25 cellular contexts compared by ENCODE assay signal in genomic region chr5:169832236-169832635, GRCh38.
DNase-seq lines count a peak whose midpoint lies in the region; ATAC-seq, FAIRE-seq and TF ChIP-seq lines count a peak whose summit lies in the region.
"Had no signal": no experiment of that assay in that cellular context is flagged by ENCODE, and none has a peak within 500 bp of the region (broad histone marks: within the 10 kb centered on the region; RNA-seq: fewer than 3 reads in every experiment).

No MANE protein-coding gene starts in this region.

- H4K8ac ChIP-seq in H9 (replicated peaks; ENCODE audit: insufficient read length, low read depth, low read length) = no peak overlapping the region

- no peak overlapping the region for H4K5ac ChIP-seq in H9 (ENCODE audit: insufficient read length, low read depth, low read length)

- H2BK5ac ChIP-seq in H9 (ENCODE audit: insufficient read length, low read length) = no peak overlapping the region

- no peak overlapping the region for H2BK12ac ChIP-seq in H9 (ENCODE audit: insufficient read length, low read depth, low read length)

- no peak overlapping the region for H2BK120ac ChIP-seq in H9 (ENCODE audit: low read depth, low read length, poor library complexity, severe bottlenecking)

- no peaks in the 10 kb centered on the region for H3K23me2 ChIP-seq in H9 (ENCODE audit: insufficient read length, low read depth, low read length, poor library complexity, severe bottlenecking)

- in situ Hi-C loops in HepG2 (cut with HindIII; ENCODE audit: extremely low pct_ligation_motif_present, low pct_unique_long_range_greater_than_20kb) = no loop called here

- no peaks in the 10 kb centered on the region for H3K9me3 Mint-ChIP-seq in H9
- H3K9me3 Mint-ChIP-seq in activated CD8-positive, alpha-beta T cell treated with anti-CD3 and anti-CD28 coated beads for 36 hours = no peaks in the 10 kb centered on the region
- H3K9me3 Mint-ChIP-seq: activated naive CD4-positive, alpha-beta T cell treated with anti-CD3 and anti-CD28 coated beads for 36 hours; HFFc6 had no signal

- DNase-seq in CD1c-positive myeloid dendritic cell (ENCODE audit: extremely low spot score) (peak; percentile 3), H9 (no peak), NCI-H2081 (lab: John Stamatoyannopoulos, UW) (no peak), UCSD-AML1 (lab: John Stamatoyannopoulos, UW; ENCODE audit: unreplicated experiment) (no peak), HepG2 (ENCODE audit: low spot score) (no peak)
- DNase-seq in activated CD8-positive, alpha-beta T cell treated with anti-CD3 and anti-CD28 coated beads for 36 hours = no peak
- DNase-seq: activated naive CD4-positive, alpha-beta T cell treated with anti-CD3 and anti-CD28 coated beads for 36 hours; amniotic stem cell; effector memory CD4-positive, alpha-beta T cell; foreskin fibroblast; HFFc6; KG1; left cardiac atrium; mammary epithelial cell; NCI-H1048; NCI-H187; NCI-H748 treated with DMSO at 0.1 percent for 48 hours; psoas muscle; WERI-Rb-1 had no signal

- POLR2A ChIA-PET in activated CD8-positive, alpha-beta T cell treated with anti-CD3 and anti-CD28 coated beads for 36 hours (lab: Charles Lee) = no interaction called here
- POLR2A ChIA-PET in HepG2 (lab: Yijun Ruan, JAX) = no interaction called here

- no peak for TF ChIP-seq RAD21 in HepG2 (CRISPR knock-in tag; IDR thresholded peaks at IDR 0.05)

- H3K4me3 ChIP-seq in neuron (ENCODE audit: low read length) (no peak overlapping the region), HepG2 (replicated peaks in 1 of 3; ENCODE audit: insufficient read depth in 1 of 3, low read depth in 2 of 3, low read length in 3 of 3) (no peak overlapping the region)
- H3K4me3 ChIP-seq: BLaER1, psoas muscle, SK-N-MC, suprapubic skin had no signal

- H2AK5ac ChIP-seq in H9 (ENCODE audit: insufficient read length, low read length) = no peak overlapping the region

- H3K4me1 ChIP-seq in H9 (ENCODE audit: insufficient read depth, low read length) = no peaks in the 10 kb centered on the region
- H3K4me1 ChIP-seq in neuron (ENCODE audit: insufficient read depth, low read length) = no peaks in the 10 kb centered on the region
- H3K4me1 ChIP-seq in HepG2 (ENCODE audit: insufficient read depth, low read length) = no peaks in the 10 kb centered on the region
- H3K4me1 ChIP-seq: BLaER1, psoas muscle, suprapubic skin had no signal

- no peak overlapping the region for H3K27ac ChIP-seq in H9 (ENCODE audit: insufficient read length, low read depth, low read length)
- no peak overlapping the region for H3K27ac ChIP-seq in HepG2 (ENCODE audit: extremely low read length, insufficient read depth, low read length)
- H3K27ac ChIP-seq: BLaER1, psoas muscle, RWPE1, SK-N-MC, suprapubic skin, WERI-Rb-1 had no signal

- CTCF ChIA-PET in activated CD8-positive, alpha-beta T cell treated with anti-CD3 and anti-CD28 coated beads for 36 hours (lab: Charles Lee) = no interaction called here
- CTCF ChIA-PET in HepG2 (lab: Yijun Ruan, JAX; ENCODE audit: low intra/inter-chr PET ratio, low total read pairs) = no interaction called here

- H3K18ac ChIP-seq in H9 (ENCODE audit: insufficient read length, low read depth, low read length) = no peak overlapping the region

- H3K36me3 ChIP-seq in neuron (ENCODE audit: insufficient read depth, low read length) (no peaks in the 10 kb centered on the region), HepG2 (replicated peaks in 1 of 2; ENCODE audit: control insufficient read depth in 1 of 2, insufficient read depth in 2 of 2, low read length in 2 of 2) (no peaks in the 10 kb centered on the region)
- H3K36me3 ChIP-seq: BLaER1, suprapubic skin, WERI-Rb-1 had no signal

- no peaks in the 10 kb centered on the region for H3K79me2 ChIP-seq in H9 (ENCODE audit: insufficient read depth, low read length)
- no peaks in the 10 kb centered on the region for H3K79me2 ChIP-seq in HepG2 (ENCODE audit: insufficient read depth, low read length)

- H4K91ac ChIP-seq in H9 (ENCODE audit: insufficient read length, low read depth, low read length) = no peak overlapping the region

- no peaks in the 10 kb centered on the region for H3K27me3 ChIP-seq in H9 (ENCODE audit: insufficient read depth, low read length)
- no peaks in the 10 kb centered on the region for H3K27me3 ChIP-seq in neuron (ENCODE audit: insufficient read depth, low read length)
- H3K27me3 ChIP-seq in HepG2 (ENCODE audit: control insufficient read depth in 1 of 2, insufficient read depth in 2 of 2, low read length in 2 of 2) = no peaks in the 10 kb centered on the region
- H3K27me3 ChIP-seq: BLaER1, suprapubic skin had no signal

- TF ChIP-seq CTCF in H9 (conservative IDR thresholded peaks at IDR 0.05) = no peak
- no peak for TF ChIP-seq CTCF in activated CD8-positive, alpha-beta T cell treated with anti-CD3 and anti-CD28 coated beads for 36 hours (IDR thresholded peaks at IDR 0.05)
- no peak for TF ChIP-seq CTCF in HepG2 (CRISPR knock-in tag; IDR thresholded peaks at IDR 0.05)

- no peak overlapping the region for H3K27ac Mint-ChIP-seq in H9
- H3K27ac Mint-ChIP-seq in activated CD8-positive, alpha-beta T cell treated with anti-CD3 and anti-CD28 coated beads for 36 hours = peak overlapping the region; percentile 25
- H3K27ac Mint-ChIP-seq: activated naive CD4-positive, alpha-beta T cell treated with anti-CD3 and anti-CD28 coated beads for 36 hours; HFFc6 had no signal

- no peaks in the 10 kb centered on the region for H3K9me3 ChIP-seq in H9 (ENCODE audit: control insufficient read depth, low read depth, low read length)
- H3K9me3 ChIP-seq in neuron (ENCODE audit: low read length) = no peaks in the 10 kb centered on the region
- no peaks in the 10 kb centered on the region for H3K9me3 ChIP-seq in HepG2 (ENCODE audit: low read length)
- H3K9me3 ChIP-seq: BLaER1, psoas muscle, suprapubic skin had no signal

- H3K4ac ChIP-seq in H9 (ENCODE audit: low read depth, low read length) = no peak overlapping the region

- ATAC-seq in activated CD8-positive, alpha-beta T cell treated with anti-CD3 and anti-CD28 coated beads for 36 hours = no peak
- ATAC-seq in HepG2 = no peak
- ATAC-seq: left cardiac atrium, psoas muscle had no signal

- H3K4me3 Mint-ChIP-seq in H9 = no peak overlapping the region
- no peak overlapping the region for H3K4me3 Mint-ChIP-seq in activated CD8-positive, alpha-beta T cell treated with anti-CD3 and anti-CD28 coated beads for 36 hours
- H3K4me3 Mint-ChIP-seq: activated naive CD4-positive, alpha-beta T cell treated with anti-CD3 and anti-CD28 coated beads for 36 hours; HFFc6 had no signal

- H3K9ac ChIP-seq in H9 (ENCODE audit: extremely low read depth, insufficient read length, low read length) (no peak overlapping the region), HepG2 (ENCODE audit: insufficient read depth, low read depth, low read length) (no peak overlapping the region)
- H3K9ac ChIP-seq: BLaER1 had no signal

- H2BK20ac ChIP-seq in H9 (ENCODE audit: low read depth, low read length, poor library complexity, severe bottlenecking) = no peak overlapping the region

- no peak overlapping the region for H2BK15ac ChIP-seq in H9 (ENCODE audit: low read depth, low read length)

- H3K14ac ChIP-seq in H9 (ENCODE audit: insufficient read depth, low read length) = peak overlapping the region; percentile 44; the same call in 1 of the 2 replicates

- intact Hi-C loops in activated CD8-positive, alpha-beta T cell treated with anti-CD3 and anti-CD28 coated beads for 36 hours (cut with micrococcal nuclease) = no loop called here
- intact Hi-C loops in HepG2 (cut with micrococcal nuclease; ENCODE audit: unreplicated experiment) = no loop called here

- no peaks in the 10 kb centered on the region for H3K36me3 Mint-ChIP-seq in H9 (ENCODE audit: insufficient read depth in 1 of 3, low read depth in 3 of 3)
- peaks cover 13% of the 10 kb centered on the region for H3K36me3 Mint-ChIP-seq in activated CD8-positive, alpha-beta T cell treated with anti-CD3 and anti-CD28 coated beads for 36 hours (ENCODE audit: low read depth)

- no peaks in the 10 kb centered on the region for H4K20me1 ChIP-seq in H9 (ENCODE audit: control insufficient read depth, insufficient read depth, insufficient read length)
- H4K20me1 ChIP-seq in HepG2 (ENCODE audit: insufficient read depth, low read length) = no peaks in the 10 kb centered on the region
- H4K20me1 ChIP-seq: BLaER1 had no signal

- no peaks in the 10 kb centered on the region for H3K79me1 ChIP-seq in H9 (ENCODE audit: insufficient read depth, low read depth, low read length, poor library complexity, severe bottlenecking)

- H3T11ph ChIP-seq in H9 (ENCODE audit: low read length) = no peak overlapping the region

- TF ChIP-seq POLR2A in HepG2 (IDR thresholded peaks at IDR 0.05; ENCODE audit: insufficient read depth in 1 of 2, low read depth in 2 of 2, low read length in 2 of 2) = no peak

- H3K27me3 Mint-ChIP-seq in H9 (ENCODE audit: low read depth) = no peaks in the 10 kb centered on the region
- H3K27me3 Mint-ChIP-seq in activated CD8-positive, alpha-beta T cell treated with anti-CD3 and anti-CD28 coated beads for 36 hours = no peaks in the 10 kb centered on the region

- no TSS peak for BruUV-seq in HepG2 (replicated peaks; lab: Mats Ljungman, UMichigan)

- H3K4me2 ChIP-seq in H9 (ENCODE audit: insufficient read depth, insufficient read length, low read length) (no peak overlapping the region), HepG2 (ENCODE audit: low read depth, low read length) (no peak overlapping the region)
- H3K4me2 ChIP-seq: BLaER1 had no signal

- no peak overlapping the region for H3K56ac ChIP-seq in H9 (ENCODE audit: insufficient read length, low read depth, low read length)

- TF ChIP-seq EP300 in HepG2 (IDR thresholded peaks at IDR 0.05; ENCODE audit: low read depth in 2 of 2, low read length in 2 of 2) (no peak), HepG2 (CRISPR knock-in tag; IDR thresholded peaks at IDR 0.05; ENCODE audit: borderline replicate concordance) (no peak)

- H3K4me1 Mint-ChIP-seq in H9 = peaks cover 0 to 7% of the 10 kb centered on the region in 2 experiments; a peak in 3 of 4 replicates
- peaks cover 23% of the 10 kb centered on the region for H3K4me1 Mint-ChIP-seq in activated CD8-positive, alpha-beta T cell treated with anti-CD3 and anti-CD28 coated beads for 36 hours (ENCODE audit: low read depth)

- no CpG with 5 or more reads among the region's 3 CpGs for WGBS in H9 (ENCODE audit: extremely low coverage, insufficient read length, low lambda C conversion rate)
- 3% methylated on average over 3 of the region's 3 CpGs for WGBS in HepG2 (ENCODE audit: low lambda C conversion rate)

- no peak overlapping the region for H3K23ac ChIP-seq in H9 (ENCODE audit: insufficient read length, low read depth, low read length)

- no peak overlapping the region for H2AFZ ChIP-seq in H9 (ENCODE audit: low read length)
- H2AFZ ChIP-seq in neuron (ENCODE audit: low read depth, low read length) = peak overlapping the region; percentile 43
- no peak overlapping the region for H2AFZ ChIP-seq in HepG2 (ENCODE audit: low read length)

- FAIRE-seq in HepG2 (lab: Jason Lieb, UNC) = no peak
- FAIRE-seq: urothelium cell line had no signal

TF ChIP-seq in HepG2, 621 proteins besides CTCF, POLR2A, EP300 and RAD21 (continues in another document):
- TF ChIP-seq ZNF143 (CRISPR knock-in tag; IDR thresholded peaks at IDR 0.05) (no peak), ZNF703 (CRISPR knock-in tag; IDR thresholded peaks at IDR 0.05; ENCODE audit: borderline replicate concordance) (no peak)
